ENCODE assay signal across 7 cellular contexts in the genomic region with DNA sequence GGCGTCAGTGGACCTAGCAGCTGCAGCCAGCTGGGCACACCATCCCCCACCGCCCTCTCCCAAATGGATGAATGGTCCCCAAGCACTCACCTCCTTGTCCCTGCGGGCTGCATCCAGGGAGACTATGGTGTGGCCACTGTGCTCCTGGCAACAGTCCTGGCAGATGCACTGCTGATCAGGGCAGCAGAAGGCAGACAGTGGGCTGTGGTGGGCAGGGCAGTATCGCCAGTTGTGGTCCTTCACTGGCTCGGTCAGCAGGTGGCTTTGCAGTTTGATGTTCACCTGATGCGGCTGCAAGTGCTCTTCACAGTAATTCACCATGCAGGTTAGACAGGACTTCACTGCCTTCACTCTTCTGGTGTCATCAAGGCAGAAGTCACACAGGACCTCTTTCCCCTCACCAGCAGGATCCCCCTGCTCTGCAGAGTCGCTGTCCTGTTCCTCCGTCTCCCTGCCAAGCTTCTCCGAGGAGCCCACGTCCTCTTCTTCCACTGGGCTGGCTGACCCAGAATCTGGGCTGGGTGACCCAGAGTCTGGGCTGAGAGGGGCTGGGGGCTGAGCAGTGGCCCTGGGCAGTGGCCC. TPM values are rescaled to one million over a fixed set of nuclear protein-coding genes. Genes with fewer than 3 reads are reported as not detected.
A peak's percentile ranks its signal among the peaks of the same experiment; 100 is the strongest.
DNase-seq lines count a peak whose midpoint lies in the region; ATAC-seq and TF ChIP-seq lines count a peak whose summit lies in the region.

No MANE protein-coding gene starts in this region.

- peak overlapping the region; percentile 80 for H3K4me3 ChIP-seq in HFF-Myc (replicated peaks; ENCODE audit: low read depth, low read length)

- H3K9me3 Mint-ChIP-seq in stimulated activated memory B cell treated with anti-CD40 and anti-IgM and Interleukin-4, amounts not matched to agents 10 μg/mL and 1 μg/mL and 100 μg/mL, for 72 hours, result no peaks in the 10 kb centered on the region

- peaks cover 20% of the 10 kb centered on the region for H3K36me3 Mint-ChIP-seq in stimulated activated memory B cell treated with anti-CD40 and anti-IgM and Interleukin-4, amounts not matched to agents 10 μg/mL and 1 μg/mL and 100 μg/mL, for 72 hours

- ATAC-seq in SK-N-SH treated with all-trans-retinoic acid at 6 μM for 48 hours, result peak; percentile 42
- ATAC-seq in left cardiac atrium, result peak; percentile 5 to 14
- peak; percentile 13 for ATAC-seq in stimulated activated memory B cell treated with anti-CD40 and anti-IgM and Interleukin-4, amounts not matched to agents 10 μg/mL and 1 μg/mL and 100 μg/mL, for 72 hours
- ATAC-seq in HG02840 (IDR thresholded peaks at IDR 0.05; ENCODE audit: low FRiP score, unreplicated experiment), result no peak

- intact Hi-C loops in left cardiac atrium (cut with DNase I), result no loop called here

- no peaks in the 10 kb centered on the region for H3K4me1 Mint-ChIP-seq in stimulated activated memory B cell treated with anti-CD40 and anti-IgM and Interleukin-4, amounts not matched to agents 10 μg/mL and 1 μg/mL and 100 μg/mL, for 72 hours

- no peaks in the 10 kb centered on the region for H3K27me3 Mint-ChIP-seq in stimulated activated memory B cell treated with anti-CD40 and anti-IgM and Interleukin-4, amounts not matched to agents 10 μg/mL and 1 μg/mL and 100 μg/mL, for 72 hours

- H3K4me3 Mint-ChIP-seq in stimulated activated memory B cell treated with anti-CD40 and anti-IgM and Interleukin-4, amounts not matched to agents 10 μg/mL and 1 μg/mL and 100 μg/mL, for 72 hours, result no peak overlapping the region

- no peak overlapping the region for H3K27ac Mint-ChIP-seq in stimulated activated memory B cell treated with anti-CD40 and anti-IgM and Interleukin-4, amounts not matched to agents 10 μg/mL and 1 μg/mL and 100 μg/mL, for 72 hours

- TF ChIP-seq CTCF in HFF-Myc (IDR thresholded peaks at IDR 0.05; ENCODE audit: low read depth, low read length, missing control alignments), result no peak

- DNase-seq in HFF-Myc (ENCODE audit: extremely low read depth, low read depth), result no peak
- peak; percentile 29 for DNase-seq in left cardiac atrium
- DNase-seq in activated naive CD4-positive, alpha-beta T cell treated with Interleukin-2 at 50 U/mL for 16 hours, result no peak
- no peak for DNase-seq in HK-2 (ENCODE audit: unreplicated experiment)

TF ChIP-seq in SK-N-SH treated with all-trans-retinoic acid at 6 μM for 48 hours, 23 proteins besides CTCF, POLR2A, EP300 and RAD21:
- TF ChIP-seq RARB (CRISPR knock-in tag; IDR thresholded peaks at IDR 0.05) (no peak), ESRRG (CRISPR knock-in tag; IDR thresholded peaks at IDR 0.05) (no peak), CREB5 (CRISPR knock-in tag; IDR thresholded peaks at IDR 0.05; ENCODE audit: low read depth) (no peak), CSDC2 (CRISPR knock-in tag; IDR thresholded peaks at IDR 0.05) (no peak), SNAI2 (CRISPR knock-in tag; IDR thresholded peaks at IDR 0.05) (no peak), TOX (CRISPR knock-in tag; IDR thresholded peaks at IDR 0.05; ENCODE audit: borderline replicate concordance) (no peak), ARNTL (CRISPR knock-in tag; IDR thresholded peaks at IDR 0.05; ENCODE audit: borderline replicate concordance, low read depth) (no peak), TSHZ2 (CRISPR knock-in tag; IDR thresholded peaks at IDR 0.05) (0 out of 2 replicates have a peak, but pooled peaks have one; percentile 67), ZNF565 (CRISPR knock-in tag; conservative IDR thresholded peaks at IDR 0.05; ENCODE audit: low read depth) (no peak)
TF ChIP-seq in SK-N-SH treated with all-trans-retinoic acid at 6 μM for 48 hours: peak in this region for 1.

RNA-seq across cellular contexts. Expression of gene FBXW10B, which starts 31.6 kb away (rescaled TPM):
- total RNA-seq in left cardiac atrium, result under 1 TPM; 0.16 to 0.56 TPM

RNA-seq across cellular contexts. Expression of gene TRIM16, which starts 33.0 kb away (rescaled TPM):
- 10 to 100 TPM; 17.5 to 18.1 TPM for total RNA-seq in left cardiac atrium

RNA-seq across cellular contexts. Expression of gene ZNF286A, which starts 48.5 kb away (rescaled TPM):
- 10 to 100 TPM; 12.7 to 13.7 TPM for total RNA-seq in left cardiac atrium
